In the genomic region with DNA sequence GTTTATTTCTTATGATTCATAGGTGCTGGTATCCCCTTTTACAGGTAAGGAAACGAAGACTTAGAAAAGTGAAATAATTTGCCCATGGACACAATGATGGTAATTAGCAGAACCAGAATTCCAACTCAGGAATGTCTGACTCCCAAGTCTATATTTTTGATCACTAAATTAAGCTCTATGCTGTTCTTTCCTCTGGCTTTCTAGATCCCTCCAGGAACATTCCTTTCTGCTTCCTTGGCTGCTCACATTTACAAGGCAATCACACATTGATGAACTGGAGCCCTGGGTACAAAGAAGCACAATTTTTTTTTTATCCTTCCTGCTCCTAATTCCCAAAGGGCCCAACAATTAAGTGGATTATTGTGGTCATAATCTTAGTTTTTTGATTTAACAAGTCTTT, we compare ENCODE assay signal across 14 cellular contexts.
"Had no signal": no experiment of that assay in that cellular context is flagged by ENCODE, and none has a peak within 500 bp of the region (broad histone marks: within the 10 kb centered on the region; RNA-seq: fewer than 3 reads in every experiment).

No MANE protein-coding gene starts in this region.

- H3K27me3 Mint-ChIP-seq: activated CD8-positive, alpha-beta T cell treated with anti-CD3 and anti-CD28 coated beads for 36 hours had no signal

- H3K27me3 ChIP-seq: gastroesophageal sphincter, suprapubic skin had no signal

- H3K4me1 ChIP-seq: prostate gland had no signal

- H3K4me3 ChIP-seq: gastroesophageal sphincter, prostate gland, suprapubic skin had no signal

- ATAC-seq: activated CD8-positive, alpha-beta T cell treated with anti-CD3 and anti-CD28 coated beads for 36 hours; gastroesophageal sphincter; sciatic nerve had no signal

- H3K9me3 ChIP-seq: gastroesophageal sphincter, prostate gland, suprapubic skin had no signal

- H3K9me3 Mint-ChIP-seq: activated CD8-positive, alpha-beta T cell treated with anti-CD3 and anti-CD28 coated beads for 36 hours; activated T-helper 1 cell treated with anti-CD3 and anti-CD28 coated beads, Interleukin-12 subunit alpha, Interleukin-12 subunit beta, Interleukin-2, Interleukin-4 antibody, amounts not matched to agents 30 ng/mL and 10 ng/mL and 1 ng/mL, durations not matched to agents 14 hours and 24 hours and 36 hours; nephron had no signal

- H3K27ac Mint-ChIP-seq: activated CD8-positive, alpha-beta T cell treated with anti-CD3 and anti-CD28 coated beads for 36 hours; activated T-helper 1 cell treated with anti-CD3 and anti-CD28 coated beads, Interleukin-12 subunit alpha, Interleukin-12 subunit beta, Interleukin-2, Interleukin-4 antibody, amounts not matched to agents 30 ng/mL and 10 ng/mL and 1 ng/mL, durations not matched to agents 14 hours and 24 hours and 36 hours had no signal

- H3K4me1 Mint-ChIP-seq: nephron had no signal

- H3K4me3 Mint-ChIP-seq: activated CD8-positive, alpha-beta T cell treated with anti-CD3 and anti-CD28 coated beads for 36 hours; activated T-helper 1 cell treated with anti-CD3 and anti-CD28 coated beads, Interleukin-12 subunit alpha, Interleukin-12 subunit beta, Interleukin-2, Interleukin-4 antibody, amounts not matched to agents 30 ng/mL and 10 ng/mL and 1 ng/mL, durations not matched to agents 14 hours and 24 hours and 36 hours; nephron had no signal

- H3K36me3 ChIP-seq: gastroesophageal sphincter, prostate gland, suprapubic skin had no signal

- H3K27ac ChIP-seq: gastroesophageal sphincter, prostate gland, suprapubic skin had no signal

- DNase-seq: activated CD4-positive, alpha-beta T cell treated with anti-CD3 and anti-CD28 coated beads for 4 hours; activated CD8-positive, alpha-beta memory T cell treated with anti-CD3 and anti-CD28 coated beads, Interleukin-2, amount 50 U/mL, for 48 hours; activated CD8-positive, alpha-beta T cell treated with anti-CD3 and anti-CD28 coated beads for 36 hours; activated naive CD4-positive, alpha-beta T cell treated with Interleukin-2 at 50 U/mL for 16 hours; effector CD8-positive, alpha-beta T cell; occipital lobe; stimulated activated CD4-positive, alpha-beta T cell treated with anti-CD3 and anti-CD28 coated beads, Interleukin-12 subunit alpha, Interleukin-12 subunit beta, amount 100 ng/mL, for 4 hours; stimulated activated naive CD4-positive, alpha-beta T cell treated with Interleukin-2 at 50 U/mL for 16 hours had no signal
